ENCODE assay signal across 15 cellular contexts in genomic region chr10:58704226-58705200, GRCh38.
A peak's percentile ranks its signal among the peaks of the same experiment; 100 is the strongest.
DNase-seq lines count a peak whose midpoint lies in the region; ATAC-seq and TF ChIP-seq lines count a peak whose summit lies in the region.
"Had no signal": no experiment of that assay in that cellular context is flagged by ENCODE, and none has a peak within 500 bp of the region (broad histone marks: within the 10 kb centered on the region; RNA-seq: fewer than 3 reads in every experiment).

No MANE protein-coding gene starts in this region.

- H3K9me3 Mint-ChIP-seq in Caco-2 (ENCODE audit: unreplicated experiment), result peaks cover 6% of the 10 kb centered on the region
- H3K9me3 Mint-ChIP-seq: activated naive CD8-positive, alpha-beta T cell treated with anti-CD3 and anti-CD28 coated beads, Interleukin-2, amount 50 U/mL, for 24 hours had no signal

- no peaks in the 10 kb centered on the region for H4K20me1 ChIP-seq in PC-9 (ENCODE audit: insufficient read depth)
- H4K20me1 ChIP-seq: BLaER1 treated with 17β-estradiol and CSF1 and Interleukin-3, amounts not matched to agents 10 nM and 100 nM had no signal

- POLR2A ChIA-PET in PC-9 (lab: Charles Lee; ENCODE audit: unreplicated experiment) (no interaction called here), Caco-2 (lab: Charles Lee) (interaction anchor here (0.6 kb wide), 1 partner anchor 72 kb away, joined by 3 read pairs; no protein-coding TSS in a partner anchor)

- H2AFZ ChIP-seq in PC-9, result no peak overlapping the region

- no peaks in the 10 kb centered on the region for H3K9me2 ChIP-seq in PC-9 (ENCODE audit: insufficient read depth)

- ATAC-seq in omental fat pad (ENCODE audit: low FRiP score), result peak; percentile 47
- ATAC-seq: activated naive CD8-positive, alpha-beta T cell treated with anti-CD3 and anti-CD28 coated beads, Interleukin-2, amount 50 U/mL, for 24 hours had no signal

- TF ChIP-seq CTCF in AG10803 (conservative IDR thresholded peaks at IDR 0.05; ENCODE audit: low read length) (no peak), omental fat pad (IDR thresholded peaks at IDR 0.05) (no peak), PC-9 (conservative IDR thresholded peaks at IDR 0.05) (no peak), Caco-2 (IDR thresholded peaks at IDR 0.05; ENCODE audit: insufficient read depth in 1 of 2, low read depth in 1 of 2, low read length in 1 of 2, severe bottlenecking in 1 of 2, unreplicated experiment in 1 of 2) (no peak)

- no peak overlapping the region for H3K27ac ChIP-seq in PC-9
- H3K27ac ChIP-seq: BLaER1 treated with 17β-estradiol and CSF1 and Interleukin-3, amounts not matched to agents 10 nM and 100 nM had no signal

- CTCF ChIA-PET in PC-9 (lab: Charles Lee) (no interaction called here), Caco-2 (lab: Charles Lee) (no interaction called here)

- no peak overlapping the region for H3K4me3 Mint-ChIP-seq in Caco-2 (ENCODE audit: unreplicated experiment)
- H3K4me3 Mint-ChIP-seq: activated naive CD8-positive, alpha-beta T cell treated with anti-CD3 and anti-CD28 coated beads, Interleukin-2, amount 50 U/mL, for 24 hours; IgD-negative memory B cell; mesothelial cell of epicardium had no signal

- H3K27me3 ChIP-seq in MG63, result no peaks in the 10 kb centered on the region
- no peaks in the 10 kb centered on the region for H3K27me3 ChIP-seq in PC-9 (ENCODE audit: insufficient read depth, low read depth)
- no peaks in the 10 kb centered on the region for H3K27me3 ChIP-seq in Caco-2 (replicated peaks; ENCODE audit: control insufficient read depth, insufficient read depth, low read length)
- H3K27me3 ChIP-seq: BLaER1 treated with 17β-estradiol and CSF1 and Interleukin-3, amounts not matched to agents 10 nM and 100 nM; ovary had no signal

- no peak overlapping the region for H3K4me2 ChIP-seq in PC-9
- H3K4me2 ChIP-seq: BLaER1 treated with 17β-estradiol and CSF1 and Interleukin-3, amounts not matched to agents 10 nM and 100 nM had no signal

- intact Hi-C loops in PC-9 (cut with micrococcal nuclease; ENCODE audit: unreplicated experiment), result no loop called here
- intact Hi-C loops in Caco-2 (cut with micrococcal nuclease; ENCODE audit: unreplicated experiment), result no loop called here

- H3K79me2 ChIP-seq in PC-9 (ENCODE audit: low read depth), result no peaks in the 10 kb centered on the region

- no peaks in the 10 kb centered on the region; the same call in none of the 2 replicates for H3K36me3 ChIP-seq in MG63
- H3K36me3 ChIP-seq in PC-9 (ENCODE audit: low read depth), result no peaks in the 10 kb centered on the region
- no peaks in the 10 kb centered on the region for H3K36me3 ChIP-seq in Caco-2 (ENCODE audit: control insufficient read depth, insufficient read depth, low read length)
- H3K36me3 ChIP-seq: BLaER1 treated with 17β-estradiol and CSF1 and Interleukin-3, amounts not matched to agents 10 nM and 100 nM; ovary had no signal

- H3K4me3 ChIP-seq in AG10803 (ENCODE audit: low read length), result no peak overlapping the region
- H3K4me3 ChIP-seq in MG63, result peak overlapping the region; percentile 6; the same call in 1 of the 2 replicates
- no peak overlapping the region for H3K4me3 ChIP-seq in PC-9
- no peak overlapping the region for H3K4me3 ChIP-seq in Caco-2 (ENCODE audit: low read depth, low read length)
- H3K4me3 ChIP-seq: BLaER1 treated with 17β-estradiol and CSF1 and Interleukin-3, amounts not matched to agents 10 nM and 100 nM; ovary had no signal

- H3K4me1 Mint-ChIP-seq in Caco-2 (ENCODE audit: low read depth, unreplicated experiment), result peaks cover 14% of the 10 kb centered on the region
- H3K4me1 Mint-ChIP-seq: activated naive CD8-positive, alpha-beta T cell treated with anti-CD3 and anti-CD28 coated beads, Interleukin-2, amount 50 U/mL, for 24 hours; IgD-negative memory B cell had no signal

- no peaks in the 10 kb centered on the region for H3K27me3 Mint-ChIP-seq in Caco-2 (ENCODE audit: insufficient read depth, unreplicated experiment)
- H3K27me3 Mint-ChIP-seq: activated naive CD8-positive, alpha-beta T cell treated with anti-CD3 and anti-CD28 coated beads, Interleukin-2, amount 50 U/mL, for 24 hours; IgD-negative memory B cell had no signal

- peaks cover 21% of the 10 kb centered on the region for H3K36me3 Mint-ChIP-seq in Caco-2 (ENCODE audit: insufficient read depth, unreplicated experiment)
- H3K36me3 Mint-ChIP-seq: IgD-negative memory B cell had no signal

- DNase-seq in AG10803 (ENCODE audit: low read depth) (peak; percentile 89), MG63 (peak; percentile 76), dedifferentiated amniotic fluid mesenchymal stem cell (ENCODE audit: extremely low spot score) (peak; percentile 35), omental fat pad (ENCODE audit: low spot score) (no peak), PC-9 (no peak), COLO668 (lab: John Stamatoyannopoulos, UW; ENCODE audit: unreplicated experiment) (no peak), HUDEP-2 (lab: John Stamatoyannopoulos, UW; ENCODE audit: unreplicated experiment in 76 of 76) (no peak), Caco-2 (no peak)
- DNase-seq: activated naive CD8-positive, alpha-beta T cell treated with anti-CD3 and anti-CD28 coated beads, Interleukin-2, amount 50 U/mL, for 24 hours; foreskin melanocyte; NCI-H1105; ovary had no signal

- peaks cover 4% of the 10 kb centered on the region for H3K9me3 ChIP-seq in MG63
- peaks cover 4% of the 10 kb centered on the region; the same call in 1 of the 2 replicates for H3K9me3 ChIP-seq in PC-9 (ENCODE audit: insufficient read depth, low read depth)
- H3K9me3 ChIP-seq in Caco-2, result no peaks in the 10 kb centered on the region
- H3K9me3 ChIP-seq: BLaER1 treated with 17β-estradiol and CSF1 and Interleukin-3, amounts not matched to agents 10 nM and 100 nM; ovary had no signal

- no peaks in the 10 kb centered on the region for H3K4me1 ChIP-seq in PC-9 (replicated peaks; ENCODE audit: insufficient read depth)
- H3K4me1 ChIP-seq in Caco-2, result peaks cover 10% of the 10 kb centered on the region; the same call in 1 of the 2 replicates
- H3K4me1 ChIP-seq: BLaER1 treated with 17β-estradiol and CSF1 and Interleukin-3, amounts not matched to agents 10 nM and 100 nM had no signal

- no peaks in the 10 kb centered on the region for H3F3A ChIP-seq in PC-9 (ENCODE audit: insufficient read depth, low read depth)

- no TSS peak for BruUV-seq in PC-9 (replicated peaks; lab: Mats Ljungman, UMichigan)
- BruUV-seq in Caco-2 (replicated peaks; lab: Mats Ljungman, UMichigan), result no TSS peak

- H3K27ac Mint-ChIP-seq in Caco-2 (ENCODE audit: unreplicated experiment), result no peak overlapping the region
- H3K27ac Mint-ChIP-seq: activated naive CD8-positive, alpha-beta T cell treated with anti-CD3 and anti-CD28 coated beads, Interleukin-2, amount 50 U/mL, for 24 hours; mesothelial cell of epicardium had no signal

Comparison
In these comparisons a context has a peak if more than half of its experiments do, and no peak if none do; other contexts are left out.
1. DNase-seq: peak in AG10803 (single experiment), MG63 (single experiment) and dedifferentiated amniotic fluid mesenchymal stem cell (single experiment); none in omental fat pad (single experiment), PC-9 (0 of 2), COLO668 (single experiment), HUDEP-2 (0 of 76) and Caco-2 (0 of 2).